Comparison of ENCODE assay signal across 20 cellular contexts in the genomic region with DNA sequence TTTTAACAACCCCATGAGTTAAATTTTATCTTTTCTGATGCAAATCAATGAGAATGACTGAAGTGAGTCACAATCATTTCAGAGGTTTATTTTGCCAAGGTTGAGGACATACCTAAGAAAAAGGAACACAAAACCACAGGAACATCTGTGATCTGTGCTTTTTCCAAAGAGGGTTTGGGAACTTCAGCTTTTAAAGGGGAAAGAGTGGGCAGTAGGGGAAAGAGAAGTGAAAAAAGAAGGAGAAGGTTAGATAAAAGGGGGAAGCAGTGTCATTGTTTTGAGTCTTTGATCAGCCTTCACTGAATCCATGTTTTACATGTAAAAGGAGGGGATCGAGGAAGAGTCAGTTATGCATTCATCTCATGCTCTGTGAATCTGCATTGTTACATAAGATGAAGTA. TPM values are rescaled to one million over a fixed set of nuclear protein-coding genes. Genes with fewer than 3 reads are reported as not detected.
DNase-seq lines count a peak whose midpoint lies in the region; ATAC-seq, FAIRE-seq and TF ChIP-seq lines count a peak whose summit lies in the region.
"Had no signal": no experiment of that assay in that cellular context is flagged by ENCODE, and none has a peak within 500 bp of the region (broad histone marks: within the 10 kb centered on the region; RNA-seq: fewer than 3 reads in every experiment).

No MANE protein-coding gene starts in this region.

- H4K20me1 ChIP-seq in GM23338 (replicated peaks; ENCODE audit: insufficient read depth) = no peaks in the 10 kb centered on the region
- no peaks in the 10 kb centered on the region for H4K20me1 ChIP-seq in OCI-LY7 (ENCODE audit: insufficient read depth, low read length)
- no peaks in the 10 kb centered on the region for H4K20me1 ChIP-seq in H1 (replicated peaks in 1 of 2; ENCODE audit: control insufficient read depth in 1 of 2, insufficient read depth in 2 of 2, low read length in 2 of 2)

- no TSS peak for BruUV-seq in OCI-LY7 (replicated peaks; lab: Mats Ljungman, UMichigan)

- H3K9me3 Mint-ChIP-seq in GM23338 = no peaks in the 10 kb centered on the region; the same call in 2 of the 3 replicates

- no peaks in the 10 kb centered on the region for H3K27me3 ChIP-seq in GM23338 (ENCODE audit: insufficient read depth)
- peaks cover 0 to 1% (median 0%) of the 10 kb centered on the region in 4 experiments; a peak in 1 of 7 replicates for H3K27me3 ChIP-seq in H1 (replicated peaks in 1 of 4; ENCODE audit: control insufficient read depth in 3 of 4, extremely low read depth in 1 of 4, insufficient read depth in 3 of 4, low read length in 3 of 4)
- H3K27me3 ChIP-seq in brain microvascular endothelial cell (replicated peaks) = no peaks in the 10 kb centered on the region
- H3K27me3 ChIP-seq: BE2C had no signal

- H2AK5ac ChIP-seq in H1 (ENCODE audit: low read depth, low read length) = no peak overlapping the region

- H3K79me2 ChIP-seq in GM23338 (replicated peaks; ENCODE audit: insufficient read depth) (no peaks in the 10 kb centered on the region), OCI-LY7 (ENCODE audit: insufficient read depth, low read depth, low read length) (no peaks in the 10 kb centered on the region), H1 (ENCODE audit: control insufficient read depth in 1 of 2, insufficient read depth in 2 of 2, low read length in 2 of 2) (no peaks in the 10 kb centered on the region)

- 40% methylated on average over 1 of the region's 1 CpG; no CpG with 5 or more reads in 1 of the 2 experiments for WGBS in H1 (ENCODE audit: extremely low coverage in 1 of 2, insufficient coverage in 1 of 2, insufficient read length in 1 of 2, insufficient replicate concordance in 2 of 2, low coverage in 1 of 2, low lambda C conversion rate in 2 of 2, missing lambda C conversion rate in 1 of 2), 2 experiments

- H3K36me3 Mint-ChIP-seq in GM23338 (ENCODE audit: low read depth) = no peaks in the 10 kb centered on the region
- H3K36me3 Mint-ChIP-seq: IgD-negative memory B cell had no signal

- no peak overlapping the region for H2BK5ac ChIP-seq in H1 (ENCODE audit: low read depth, low read length)

- POLR2A ChIA-PET in OCI-LY7 (lab: Charles Lee) = interaction anchor here (0.9 to 2.2 kb wide), 4 partner anchors 9 to 21 kb away, joined by 3 to 10 read pairs (median 4); no protein-coding TSS in a partner anchor
- POLR2A ChIA-PET in H1 (lab: Charles Lee; ENCODE audit: partially characterized antibody) = interaction anchor here (0.6 to 1.0 kb wide), 2 partner anchors 15 to 1294 kb away, joined by 3 read pairs; no protein-coding TSS in a partner anchor

- H3K23me2 ChIP-seq in H1 (ENCODE audit: low read depth, low read length) = 0 out of 2 replicates have a peak, but pooled peaks cover 3% of the 10 kb centered on the region

- in situ Hi-C loops in brain microvascular endothelial cell (cut with HindIII; ENCODE audit: low pct_ligation_motif_present, low sequenced_read_pairs) = no loop called here

- H3K4me1 Mint-ChIP-seq in GM23338 = peaks cover 21% of the 10 kb centered on the region

- ATAC-seq in GM23338 (no peak; the same call in 2 of the 3 replicates), HG03342 (IDR thresholded peaks at IDR 0.05; ENCODE audit: unreplicated experiment) (no peak)

- no peak overlapping the region for H2BK120ac ChIP-seq in H1 (replicated peaks; ENCODE audit: low read depth, low read length)

- TF ChIP-seq RAD21 in H1 (IDR thresholded peaks at IDR 0.05 in 1 of 2, conservative IDR thresholded peaks at IDR 0.05 in 1 of 2; ENCODE audit: low read depth in 2 of 2, low read length in 2 of 2) = no peak

- no peak overlapping the region for H3K4ac ChIP-seq in H1 (replicated peaks; ENCODE audit: insufficient read length, low read depth, low read length)

- H2BK12ac ChIP-seq in H1 (ENCODE audit: low read depth, low read length) = no peak overlapping the region

- no peak overlapping the region for H3K9ac ChIP-seq in H1 (replicated peaks in 1 of 4; ENCODE audit: extremely low read depth in 1 of 4, low read depth in 3 of 4, low read length in 3 of 4)
- H3K9ac ChIP-seq: GM23248 had no signal

- CTCF ChIA-PET in OCI-LY7 (lab: Charles Lee; ENCODE audit: unreplicated experiment) = no interaction called here
- CTCF ChIA-PET in H1 (lab: Charles Lee; ENCODE audit: partially characterized antibody) = interaction anchor here (0.6 kb wide), 1 partner anchor 315 kb away, joined by 3 read pairs; no protein-coding TSS in a partner anchor

- intact Hi-C loops in OCI-LY7 (cut with micrococcal nuclease; ENCODE audit: unreplicated experiment) = no loop called here

- no peak for DNase-seq in GM23338 (ENCODE audit: low spot score)
- DNase-seq in OCI-LY7 (ENCODE audit: low spot score) = no peak
- no peak for DNase-seq in H1 (ENCODE audit: low read depth in 1 of 2, low spot score in 2 of 2)
- DNase-seq in DMS114 treated with DMSO at 0.1 percent for 48 hours (lab: John Stamatoyannopoulos, UW; ENCODE audit: unreplicated experiment) = no peak
- DNase-seq in germinal center (ENCODE audit: low spot score) = no peak
- DNase-seq in brain microvascular endothelial cell = no peak
- DNase-seq: ACHN; BE2C; CD4-positive, alpha-beta memory T cell; DMS79 treated with DMSO at 0.1 percent for 48 hours; GF-D8; GM23248; H7; Karpas-422; KBM-7 had no signal

- no peak for TF ChIP-seq POLR2A in H1 (IDR thresholded peaks at IDR 0.05; ENCODE audit: control extremely low read depth in 1 of 2, low read depth in 2 of 2, low read length in 2 of 2)

- H3K9me2 ChIP-seq in GM23338 (ENCODE audit: insufficient read depth) (peaks cover 10% of the 10 kb centered on the region), OCI-LY7 (ENCODE audit: insufficient read depth, low read length) (no peaks in the 10 kb centered on the region)

- peaks cover 2% of the 10 kb centered on the region for H3K27me3 Mint-ChIP-seq in GM23338 (ENCODE audit: insufficient read depth, low read depth, poor library complexity)

- H3K36me3 ChIP-seq in GM23338 (ENCODE audit: insufficient read depth) (no peaks in the 10 kb centered on the region), OCI-LY7 (ENCODE audit: insufficient read depth, low read length) (peaks cover 8% of the 10 kb centered on the region; the same call in 1 of the 2 replicates), H1 (ENCODE audit: control insufficient read depth in 2 of 4, insufficient read depth in 4 of 4, low read length in 3 of 4) (no peaks in the 10 kb centered on the region), brain microvascular endothelial cell (replicated peaks) (no peaks in the 10 kb centered on the region)
- H3K36me3 ChIP-seq: BE2C had no signal

- no peak overlapping the region for H4K91ac ChIP-seq in H1 (replicated peaks; ENCODE audit: insufficient read length, low read length)

- no peak overlapping the region for H3K4me3 ChIP-seq in GM23338
- H3K4me3 ChIP-seq in OCI-LY7 (ENCODE audit: low read depth, low read length, poor library complexity, severe bottlenecking) = no peak overlapping the region
- H3K4me3 ChIP-seq in H1 (ENCODE audit: extremely low read depth in 1 of 4, insufficient read depth in 2 of 4, low read depth in 3 of 4, low read length in 4 of 4) = no peak overlapping the region
- no peak overlapping the region for H3K4me3 ChIP-seq in brain microvascular endothelial cell (ENCODE audit: low read depth, low read length)
- H3K4me3 ChIP-seq: GM23248 had no signal

- H3K18ac ChIP-seq in H1 (ENCODE audit: extremely low read depth, low read length) = no peak overlapping the region

- no peak for FAIRE-seq in H1 (lab: Jason Lieb, UNC)
- FAIRE-seq: A204.1 had no signal

- H3K9me3 ChIP-seq in OCI-LY7 (ENCODE audit: low read length) (0 out of 2 replicates have a peak, but pooled peaks cover 9% of the 10 kb centered on the region), H1 (ENCODE audit: insufficient read depth in 2 of 2, low read depth in 1 of 2, low read length in 1 of 2) (no peaks in the 10 kb centered on the region; a peak in 1 of 4 replicates)
- H3K9me3 ChIP-seq: BE2C had no signal

- no peak overlapping the region for H3K4me3 Mint-ChIP-seq in GM23338
- H3K4me3 Mint-ChIP-seq: CD4-positive, alpha-beta memory T cell; IgD-negative memory B cell had no signal

- H3K79me1 ChIP-seq in H1 (ENCODE audit: low read depth, low read length) = no peaks in the 10 kb centered on the region

- no peak overlapping the region for H3K14ac ChIP-seq in H1 (ENCODE audit: insufficient read length)

- TF ChIP-seq CTCF in GM23338 (conservative IDR thresholded peaks at IDR 0.05; ENCODE audit: low read depth in 2 of 2) = no peak
- no peak for TF ChIP-seq CTCF in OCI-LY7 (conservative IDR thresholded peaks at IDR 0.05; ENCODE audit: low read length)
- no peak for TF ChIP-seq CTCF in H1 (IDR thresholded peaks at IDR 0.05; ENCODE audit: control extremely low read depth in 1 of 3, insufficient read depth in 1 of 3, low read depth in 1 of 3, low read length in 3 of 3)
- no peak for TF ChIP-seq CTCF in brain microvascular endothelial cell (IDR thresholded peaks at IDR 0.05; ENCODE audit: low read depth, low read length, missing control alignments)

- no peak for TF ChIP-seq EP300 in H1 (IDR thresholded peaks at IDR 0.05; ENCODE audit: borderline replicate concordance in 1 of 2, low read depth in 2 of 2, low read length in 2 of 2)

- no peak overlapping the region for H3K56ac ChIP-seq in H1 (replicated peaks; ENCODE audit: insufficient read length, low read depth, low read length)

- H3K23ac ChIP-seq in H1 (ENCODE audit: insufficient read length) = no peak overlapping the region

- H3K27ac ChIP-seq in GM23338 (ENCODE audit: low read depth) (0 out of 2 replicates have a peak overlapping the region, but pooled peaks have one; percentile 11), OCI-LY7 (ENCODE audit: low read depth, low read length, poor library complexity, severe bottlenecking) (no peak overlapping the region), H1 (ENCODE audit: low read depth, low read length) (no peak overlapping the region), brain microvascular endothelial cell (no peak overlapping the region)
- H3K27ac ChIP-seq: C4-2B, GM23248 had no signal

- H2AFZ ChIP-seq in GM23338 = no peak overlapping the region
- H2AFZ ChIP-seq in OCI-LY7 (ENCODE audit: low read length) = peak overlapping the region; percentile 58
- H2AFZ ChIP-seq in H1 (ENCODE audit: low read length) = peak overlapping the region; percentile 16; the same call in 1 of the 2 replicates
- H2AFZ ChIP-seq: GM23248 had no signal

- no peaks in the 10 kb centered on the region for H3F3A ChIP-seq in GM23338 (replicated peaks; ENCODE audit: low read depth)

- H3K4me2 ChIP-seq in GM23338 (0 out of 2 replicates have a peak overlapping the region, but pooled peaks have one; percentile 59), OCI-LY7 (ENCODE audit: low read length) (no peak overlapping the region), H1 (ENCODE audit: insufficient read depth in 1 of 2, low read depth in 2 of 2, low read length in 2 of 2) (0 out of 4 replicates have a peak overlapping the region, but pooled peaks have one; percentile 2 to 7)

- H2BK15ac ChIP-seq in H1 (ENCODE audit: low read length) = no peak overlapping the region

- H3K4me1 ChIP-seq in GM23338 (ENCODE audit: insufficient read depth) (peaks cover 12% of the 10 kb centered on the region), OCI-LY7 (ENCODE audit: insufficient read depth, low read length, poor library complexity, severe bottlenecking) (peaks cover 36% of the 10 kb centered on the region), H1 (replicated peaks in 1 of 4; ENCODE audit: control insufficient read depth in 3 of 4, insufficient read depth in 4 of 4, low read length in 3 of 4) (peaks cover 0 to 3% (median 2%) of the 10 kb centered on the region in 4 experiments; a peak in 3 of 7 replicates)
- H3K4me1 ChIP-seq: BE2C had no signal

- no peak overlapping the region for H4K8ac ChIP-seq in H1 (ENCODE audit: extremely low read depth, insufficient read depth, low read length)

- H4K5ac ChIP-seq in H1 (ENCODE audit: insufficient read length, low read depth, low read length) = no peak overlapping the region

- peak overlapping the region; percentile 36 for H3K27ac Mint-ChIP-seq in GM23338
- H3K27ac Mint-ChIP-seq: IgD-negative memory B cell had no signal

- H2BK20ac ChIP-seq in H1 (ENCODE audit: low read length) = no peak overlapping the region

RNA-seq across cellular contexts. Expression of a gene that starts 45.3 kb away (rescaled TPM):
- total RNA-seq in GM23338 (2014; rRNA removed; shearing (Covaris generic)) = 6.4 and 6.9 TPM in 2 replicates
- polyA plus RNA-seq in GM23338 (2016; fragmentation: Nextera tagmentation; extraction: Ambion mirVana) = 2.9 TPM in 2 replicates
- total RNA-seq in OCI-LY7 (2014; rRNA removed; shearing (Covaris generic)) = 0.03 and 0.38 TPM in 2 replicates
- not detected in 2 replicates for total RNA-seq in OCI-LY7 (2022)
- total RNA-seq in H1 (2021; fragmentation: NEBNext Ultra II Directional; extraction: Animal tissue kit (Norgen Biotek cat#: 25700)) = 4.3 and 5.4 TPM in 2 replicates
- polyA plus RNA-seq in H1 (2011; rRNA removed) = 1.5 and 2.0 TPM in 2 replicates
- 2.3 TPM for polyA plus RNA-seq in H1 (2011; cell fraction: cytosol; rRNA removed)
- polyA plus RNA-seq in H1 (2011; cell fraction: nucleus; rRNA removed) = 3.5 TPM
- polyA plus RNA-seq in H1 (2012, experiment 1 of 2) = 2.6 to 3.4 TPM (median 2.6 TPM) in 4 replicates
- polyA plus RNA-seq in H1 (2012, experiment 2 of 2) = 0.96 TPM
- polyA plus RNA-seq in H1 (2013, experiment 1 of 2) = 5.7 TPM
- 5.9 TPM for polyA plus RNA-seq in H1 (2013, experiment 2 of 2)
- 3.6 and 4.6 TPM in 2 replicates for polyA minus RNA-seq in H1 (2011; rRNA and poly(A)+ RNA removed)
- polyA minus RNA-seq in H1 (2011; cell fraction: cytosol; rRNA and poly(A)+ RNA removed) = 2.7 TPM
- polyA minus RNA-seq in H1 (2011; cell fraction: nucleus; rRNA and poly(A)+ RNA removed) = 2.4 TPM
- total RNA-seq: HT-29 had no signal
